ENCODE assay signal across 8 cellular contexts in genomic region chr20:57351042-57351783, GRCh38. TPM values are rescaled to one million over a fixed set of nuclear protein-coding genes. Genes with fewer than 3 reads are reported as not detected.
DNase-seq lines count a peak whose midpoint lies in the region; ATAC-seq, FAIRE-seq and TF ChIP-seq lines count a peak whose summit lies in the region.

A gene with protein sequence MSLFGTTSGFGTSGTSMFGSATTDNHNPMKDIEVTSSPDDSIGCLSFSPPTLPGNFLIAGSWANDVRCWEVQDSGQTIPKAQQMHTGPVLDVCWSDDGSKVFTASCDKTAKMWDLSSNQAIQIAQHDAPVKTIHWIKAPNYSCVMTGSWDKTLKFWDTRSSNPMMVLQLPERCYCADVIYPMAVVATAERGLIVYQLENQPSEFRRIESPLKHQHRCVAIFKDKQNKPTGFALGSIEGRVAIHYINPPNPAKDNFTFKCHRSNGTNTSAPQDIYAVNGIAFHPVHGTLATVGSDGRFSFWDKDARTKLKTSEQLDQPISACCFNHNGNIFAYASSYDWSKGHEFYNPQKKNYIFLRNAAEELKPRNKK (plus strand): TSS chr20:57351255. CDS start chr20:57354039, 2,784 bp downstream.

- H3K9me3 ChIP-seq in right cardiac atrium (ENCODE audit: control insufficient read depth, low read length): no peaks in the 10 kb centered on the region

- peak within 1 kb of the TSS; percentile 67 for H3K27ac ChIP-seq in angular gyrus (ENCODE audit: low read depth, low read length)
- peak within 1 kb of the TSS; percentile 91 for H3K27ac ChIP-seq in right cardiac atrium (ENCODE audit: low read length)

- TF ChIP-seq POLR2A in GM12892 (IDR thresholded peaks at IDR 0.05; ENCODE audit: low read depth, low read length): peak; percentile 87

- WGBS in right cardiac atrium: under 1% methylated on average over 64 of the region's 64 CpGs

- intact Hi-C loops in right cardiac atrium (cut with DNase I): no loop called here

- DNase-seq in GM12892 (ENCODE audit: insufficient read length) (peak; percentile 69), NCI-H187 treated with DMSO at 0.1 percent for 48 hours (lab: John Stamatoyannopoulos, UW) (peak; percentile 17), T-helper 2 cell (peak; percentile 77 to 93 (median 86)), right cardiac atrium (peak; percentile 93 to 95 (median 95)), pulmonary artery endothelial cell (ENCODE audit: low read depth, low spot score) (peak; percentile 73), urothelium cell line (ENCODE audit: low spot score) (peak; percentile 96)

- peak within 1 kb of the TSS; percentile 83 for H3K4me3 ChIP-seq in right cardiac atrium (ENCODE audit: low read length)

- peaks cover 3% of the 10 kb centered on the region for H3K4me1 ChIP-seq in right cardiac atrium (ENCODE audit: control insufficient read depth, insufficient read depth, low read length)

- peak; percentile 83 for ATAC-seq in HG02885 (IDR thresholded peaks at IDR 0.05; ENCODE audit: poor library complexity, unreplicated experiment)
- peak; percentile 91 to 92 for ATAC-seq in right cardiac atrium

- H3K27me3 ChIP-seq in right cardiac atrium (ENCODE audit: control insufficient read depth, insufficient read depth): no peaks in the 10 kb centered on the region

- FAIRE-seq in GM12892 (lab: Jason Lieb, UNC) (peak; percentile 87), urothelium cell line (lab: Jason Lieb, UNC) (peak; percentile 82)

RNA-seq across cellular contexts. Expression of the gene that starts here (rescaled TPM):
- 27.5 TPM for polyA plus RNA-seq in GM12892 (2012; ENCODE audit: missing spikeins)
- total RNA-seq in right cardiac atrium (10 to 100 TPM; 14.1 to 15.6 (median 14.8) TPM), pulmonary artery endothelial cell (28.9 and 42.8 TPM in 2 replicates)
- polyA plus RNA-seq in right cardiac atrium: 9.4 TPM

Comparison
In these comparisons a context has a peak if more than half of its experiments do, and no peak if none do; other contexts are left out.
1. Peak in every context shown above with its lines: DNase-seq, ATAC-seq, H3K4me3 ChIP-seq and H3K27ac ChIP-seq.
2. DNase-seq: peak in every context shown above with its lines; median percentile 96 in urothelium cell line; 95 in right cardiac atrium; 86 in T-helper 2 cell; 73 in pulmonary artery endothelial cell; 69 in GM12892; 17 in NCI-H187 treated with DMSO at 0.1 percent for 48 hours.